Comparison of ENCODE assay signal across 20 cellular contexts in the genomic region with DNA sequence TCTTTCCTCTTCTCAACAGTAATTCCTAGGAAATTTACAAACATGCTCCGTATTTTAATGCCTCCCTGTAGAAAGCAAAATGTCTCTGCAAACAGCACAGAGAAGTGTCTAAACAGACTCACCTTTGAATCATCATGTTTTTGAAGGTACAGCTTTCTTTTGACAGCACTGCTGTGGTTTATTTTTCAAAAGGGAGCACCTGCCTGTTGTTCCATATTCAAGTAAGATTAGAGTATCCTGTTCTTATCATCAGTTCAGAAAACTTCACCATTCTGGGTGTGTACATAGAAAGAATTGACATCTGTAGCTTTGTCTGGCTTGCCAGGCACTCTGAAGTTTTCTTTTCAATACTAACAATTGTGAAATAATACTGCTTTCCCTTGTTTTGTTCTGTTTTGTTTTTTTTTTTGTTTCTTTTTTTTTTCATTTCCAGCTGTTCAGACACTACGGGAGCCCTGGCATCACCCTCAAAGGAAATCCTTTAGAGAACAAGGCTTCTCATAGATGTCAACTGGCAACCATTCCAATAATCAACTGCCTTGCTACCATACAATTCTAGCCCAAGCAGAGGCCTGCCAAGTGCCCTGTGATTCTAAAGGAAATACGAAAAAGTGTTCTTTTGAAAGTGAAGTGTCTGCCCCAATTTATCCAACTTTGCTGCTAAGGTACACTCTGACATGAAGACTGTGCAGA.
DNase-seq lines count a peak whose midpoint lies in the region; ATAC-seq, FAIRE-seq and TF ChIP-seq lines count a peak whose summit lies in the region.
"Had no signal": no experiment of that assay in that cellular context is flagged by ENCODE, and none has a peak within 500 bp of the region (broad histone marks: within the 10 kb centered on the region; RNA-seq: fewer than 3 reads in every experiment).

No MANE protein-coding gene starts in this region.

- H3K4me1 ChIP-seq in heart left ventricle (peaks cover 0 to 51% (median 24%) of the 10 kb centered on the region in 12 donors), endothelial cell of umbilical vein (ENCODE audit: control insufficient read depth, extremely low read depth, insufficient read depth, low read length) (peaks cover 88% of the 10 kb centered on the region)

- TF ChIP-seq POLR2A in heart left ventricle (IDR thresholded peaks at IDR 0.05) = no peak
- TF ChIP-seq POLR2A in endothelial cell of umbilical vein (IDR thresholded peaks at IDR 0.05; ENCODE audit: low read depth, low read length) = no peak

- dilution Hi-C loops in endothelial cell of umbilical vein (cut with MboI; ENCODE audit: extremely low pct_ligation_motif_present, low sequenced_read_pairs) = no loop called here

- H3K4me2 ChIP-seq in endothelial cell of umbilical vein (ENCODE audit: insufficient read depth, low read length) = peak overlapping the region; percentile 60

- H3K27ac ChIP-seq in heart left ventricle = peak overlapping the region in 9 of 12 donors; percentile 16 to 54 (median 38)
- H3K27ac ChIP-seq in endothelial cell of umbilical vein (ENCODE audit: insufficient read depth, low read depth, low read length) = peak overlapping the region; percentile 24

- H3K9me3 Mint-ChIP-seq in naive thymus-derived CD8-positive, alpha-beta T cell = no peaks in the 10 kb centered on the region
- H3K9me3 Mint-ChIP-seq: nephron progenitor cell; stimulated activated naive CD8-positive, alpha-beta T cell treated with anti-CD3 and anti-CD28 coated beads, Interleukin-15, Interleukin-2, amounts not matched to agents 100 ng/mL and 50 ng/mL, for 24 hours; T-helper 1 cell treated with Interleukin-12 subunit alpha and Interleukin-12 subunit beta and Interleukin-4 antibody, amounts not matched to agents 30 μg/mL and 1 μg/mL, for 36 hours had no signal

- H3K9me3 ChIP-seq in heart left ventricle = no peaks in the 10 kb centered on the region
- H3K9me3 ChIP-seq in endothelial cell of umbilical vein (replicated peaks; ENCODE audit: control insufficient read depth, insufficient read depth, low read length) = no peaks in the 10 kb centered on the region

- no peaks in the 10 kb centered on the region for H4K20me1 ChIP-seq in endothelial cell of umbilical vein (replicated peaks; ENCODE audit: control insufficient read depth, extremely low read depth, insufficient read depth, low read length)

- intact Hi-C loops in heart left ventricle (cut with DNase I) (no loop called here), Right ventricle myocardium inferior (cut with DNase I) (no loop called here), endothelial cell of umbilical vein (cut with micrococcal nuclease) (loop anchor here (5.0 kb wide), 1 partner anchor 210 kb away; no protein-coding TSS in a partner anchor)

- peak overlapping the region in 7 of 10 donors; percentile 2 to 47 (median 30) for H3K4me3 Mint-ChIP-seq in naive thymus-derived CD8-positive, alpha-beta T cell
- H3K4me3 Mint-ChIP-seq: nephron progenitor cell; stimulated activated naive CD8-positive, alpha-beta T cell treated with anti-CD3 and anti-CD28 coated beads, Interleukin-15, Interleukin-2, amounts not matched to agents 100 ng/mL and 50 ng/mL, for 24 hours; T-helper 1 cell treated with Interleukin-12 subunit alpha and Interleukin-12 subunit beta and Interleukin-4 antibody, amounts not matched to agents 30 μg/mL and 1 μg/mL, for 36 hours had no signal

- H3K27me3 Mint-ChIP-seq in naive thymus-derived CD8-positive, alpha-beta T cell = peaks cover 0 to 2% (median 0%) of the 10 kb centered on the region in 5 donors
- H3K27me3 Mint-ChIP-seq: stimulated activated naive CD8-positive, alpha-beta T cell treated with anti-CD3 and anti-CD28 coated beads, Interleukin-15, Interleukin-2, amounts not matched to agents 100 ng/mL and 50 ng/mL, for 24 hours had no signal

- no peaks in the 10 kb centered on the region for H3K9me1 ChIP-seq in endothelial cell of umbilical vein (replicated peaks; ENCODE audit: control insufficient read depth, extremely low read depth, insufficient read depth, low read length)

- no peak overlapping the region for H2AFZ ChIP-seq in endothelial cell of umbilical vein (ENCODE audit: low read depth, low read length)

- no TSS peak for BruUV-seq in endothelial cell of umbilical vein (replicated peaks; lab: Mats Ljungman, UMichigan)

- TF ChIP-seq CTCF in heart left ventricle (IDR thresholded peaks at IDR 0.05) (no peak), endothelial cell of umbilical vein (IDR thresholded peaks at IDR 0.05; ENCODE audit: extremely low read depth in 1 of 2, insufficient read depth in 1 of 2, low read depth in 1 of 2, low read length in 2 of 2) (no peak)

- H3K36me3 Mint-ChIP-seq in naive thymus-derived CD8-positive, alpha-beta T cell = no peaks in the 10 kb centered on the region
- H3K36me3 Mint-ChIP-seq: CD14-positive monocyte had no signal

- H3K4me3 ChIP-seq in heart left ventricle (no peak overlapping the region), endothelial cell of umbilical vein (replicated peaks in 1 of 3; ENCODE audit: insufficient read depth in 1 of 3, low read depth in 1 of 3, low read length in 3 of 3) (peak overlapping the region in 1 of 3 experiments; percentile 20)
- H3K4me3 ChIP-seq: dorsolateral prefrontal cortex had no signal

- POLR2A ChIA-PET in endothelial cell of umbilical vein (lab: Charles Lee) = interaction anchor here (0.6 to 0.8 kb wide), 4 partner anchors 13 to 31 kb away, joined by 3 read pairs; no protein-coding TSS in a partner anchor
- POLR2A ChIA-PET in naive thymus-derived CD8-positive, alpha-beta T cell (lab: Charles Lee) = interaction anchor here (0.6 kb wide), 1 partner anchor 145 kb away, joined by 3 read pairs; no protein-coding TSS in a partner anchor

- H3K9ac ChIP-seq in endothelial cell of umbilical vein (replicated peaks; ENCODE audit: extremely low read depth, insufficient read depth, low read length) = peak overlapping the region; percentile 49

- FAIRE-seq in endothelial cell of umbilical vein (lab: Jason Lieb, UNC) = peak; percentile 85
- FAIRE-seq: GM18507 had no signal

- H3K27ac Mint-ChIP-seq in naive thymus-derived CD8-positive, alpha-beta T cell = peak overlapping the region; percentile 5 to 84 (median 60)
- H3K27ac Mint-ChIP-seq: CD14-positive monocyte; nephron progenitor cell; stimulated activated naive CD8-positive, alpha-beta T cell treated with anti-CD3 and anti-CD28 coated beads, Interleukin-15, Interleukin-2, amounts not matched to agents 100 ng/mL and 50 ng/mL, for 24 hours; T-helper 1 cell treated with Interleukin-12 subunit alpha and Interleukin-12 subunit beta and Interleukin-4 antibody, amounts not matched to agents 30 μg/mL and 1 μg/mL, for 36 hours had no signal

- H3K27me3 ChIP-seq in heart left ventricle (no peaks in the 10 kb centered on the region), endothelial cell of umbilical vein (ENCODE audit: control insufficient read depth in 2 of 2, insufficient read depth in 2 of 2, low read length in 2 of 2) (no peaks in the 10 kb centered on the region)
- H3K27me3 ChIP-seq: dorsolateral prefrontal cortex had no signal

- peaks cover 11 to 21% (median 15%) of the 10 kb centered on the region in 4 donors for H3K4me1 Mint-ChIP-seq in naive thymus-derived CD8-positive, alpha-beta T cell

- H3K79me2 ChIP-seq in endothelial cell of umbilical vein (ENCODE audit: control insufficient read depth, insufficient read depth, low read length) = peaks cover 87% of the 10 kb centered on the region

- CTCF ChIA-PET in endothelial cell of umbilical vein (lab: Charles Lee) = interaction anchor here (0.6 to 3.4 kb wide), 4 partner anchors 11 to 231 kb away, joined by 3 to 16 read pairs (median 3); no protein-coding TSS in a partner anchor

- H3K36me3 ChIP-seq in heart left ventricle (peaks cover 0 to 3% (median 0%) of the 10 kb centered on the region in 9 donors), endothelial cell of umbilical vein (ENCODE audit: control insufficient read depth in 2 of 2, extremely low read depth in 1 of 2, insufficient read depth in 2 of 2, low read length in 2 of 2) (peaks cover 0 to 4% of the 10 kb centered on the region in 2 experiments)

- ATAC-seq in heart left ventricle = peak in 2 of 4 donors; percentile 31 to 34
- no peak for ATAC-seq in Right ventricle myocardium inferior
- ATAC-seq in naive thymus-derived CD8-positive, alpha-beta T cell = peak; percentile 70 to 80
- no peak for ATAC-seq in GM18861 (IDR thresholded peaks at IDR 0.05; ENCODE audit: unreplicated experiment)
- ATAC-seq in GM21619 (IDR thresholded peaks at IDR 0.05; ENCODE audit: unreplicated experiment) = no peak

- 54 to 64% (median 61%) methylated on average over 3 of the region's 3 CpGs for WGBS in heart left ventricle, 4 donors

- DNase-seq in heart left ventricle = no peak
- no peak for DNase-seq in Right ventricle myocardium inferior (ENCODE audit: missing footprints)
- peak; percentile 81 for DNase-seq in endothelial cell of umbilical vein (ENCODE audit: low read depth, low spot score)
- peak in 3 of 10 donors; percentile 6 to 39 (median 35) for DNase-seq in naive thymus-derived CD8-positive, alpha-beta T cell
- DNase-seq in NCI-H1694 (lab: John Stamatoyannopoulos, UW) = no peak
- DNase-seq in amniotic stem cell (lab: John Stamatoyannopoulos, UW) = no peak
- DNase-seq: activated CD8-positive, alpha-beta memory T cell treated with anti-CD3 and anti-CD28 coated beads, Interleukin-2, amount 50 U/mL, for 48 hours; caudate nucleus; dorsolateral prefrontal cortex; NCI-H1105; NCI-H748 treated with DMSO at 0.1 percent for 48 hours; nephron progenitor cell; OCI-M1; stimulated activated CD4-positive, alpha-beta T cell treated with anti-CD3 and anti-CD28 coated beads, Interleukin-4, amount 100 ng/mL, for 24 hours had no signal

TF ChIP-seq in endothelial cell of umbilical vein, 7 proteins besides CTCF, POLR2A, EP300 and RAD21:
- no peak for TF ChIP-seq JUN (IDR thresholded peaks at IDR 0.05; ENCODE audit: borderline replicate concordance, insufficient read depth, insufficient read length, low read depth)
- TF ChIP-seq POLR2AphosphoS5 (IDR thresholded peaks at IDR 0.05; ENCODE audit: insufficient read depth, low read depth, low read length) = no peak
- TF ChIP-seq GATA2 (IDR thresholded peaks at IDR 0.05; ENCODE audit: insufficient read depth, insufficient read length, low read depth, low read length) = no peak
- TF ChIP-seq FOS (IDR thresholded peaks at IDR 0.05; ENCODE audit: borderline replicate concordance, insufficient read depth, low read length) = no peak
- TF ChIP-seq EZH2 (IDR thresholded peaks at IDR 0.05; ENCODE audit: borderline replicate concordance, low read depth, low read length, severe bottlenecking) = no peak
- no peak for TF ChIP-seq MYC (IDR thresholded peaks at IDR 0.05; ENCODE audit: low read depth, low read length)
- no peak for TF ChIP-seq MAX (IDR thresholded peaks at IDR 0.05; ENCODE audit: insufficient read depth, insufficient read length)

Comparison
In these comparisons a context has a peak if more than half of its experiments do, and no peak if none do; other contexts are left out.
1. ATAC-seq: peak in naive thymus-derived CD8-positive, alpha-beta T cell (2 of 2); none in Right ventricle myocardium inferior (single experiment), GM18861 (single experiment) and GM21619 (single experiment).